24 cellular contexts compared by ENCODE assay signal in the genomic region with DNA sequence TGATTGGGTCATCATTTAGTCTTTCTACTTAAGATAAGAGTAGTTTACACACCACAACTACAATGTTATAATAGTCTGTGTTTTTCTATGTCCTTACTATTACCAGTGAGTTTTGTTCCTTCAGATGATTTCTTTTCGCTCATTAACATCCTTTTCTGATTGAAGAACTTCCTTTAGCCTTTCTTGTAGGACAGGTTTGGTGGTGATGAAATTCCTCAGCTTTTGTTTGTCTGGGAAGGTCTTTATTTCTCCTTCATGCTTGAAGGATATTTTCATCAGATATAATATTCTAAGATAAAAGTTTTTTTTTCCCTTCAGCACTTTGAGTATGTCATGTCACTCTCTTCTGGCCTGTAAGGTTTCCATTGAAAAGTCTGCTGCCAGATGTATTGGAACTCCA. TPM values are rescaled to one million over a fixed set of nuclear protein-coding genes. Genes with fewer than 3 reads are reported as not detected.
"Had no signal": no experiment of that assay in that cellular context is flagged by ENCODE, and none has a peak within 500 bp of the region (broad histone marks: within the 10 kb centered on the region; RNA-seq: fewer than 3 reads in every experiment).

No MANE protein-coding gene starts in this region.

- H3K4me3 ChIP-seq: MG63, SJCRH30, SK-N-MC had no signal

- H3K36me3 ChIP-seq: MG63, SJCRH30 had no signal

- H3K9me3 ChIP-seq: SJCRH30 had no signal

- DNase-seq: activated CD4-positive, alpha-beta T cell treated with anti-CD3 and anti-CD28 coated beads, Interleukin-2, amount 10 ng/mL, durations not matched to agents 7 days and 5 days; activated CD4-positive, alpha-beta T cell treated with anti-CD3 and anti-CD28 coated beads, Interleukin-2, amount 50 U/mL, for 48 hours; activated CD8-positive, alpha-beta memory T cell treated with anti-CD3 and anti-CD28 coated beads, Interleukin-2, amount 50 U/mL, for 4 hours; activated naive CD4-positive, alpha-beta T cell treated with anti-CD3 and anti-CD28 coated beads, Interleukin-2, amount 10 ng/mL, durations not matched to agents 7 days and 5 days; activated naive CD8-positive, alpha-beta T cell treated with anti-CD3 and anti-CD28 coated beads, Interleukin-2, amount 50 U/mL, for 24 hours; activated T-cell treated with anti-CD3 and anti-CD28 coated beads for 4 hours; activated T-cell treated with anti-CD3 and anti-CD28 coated beads, Interleukin-2, amount 50 U/mL, for 4 hours; anterior cingulate cortex; central memory CD4-positive, alpha-beta T cell; Karpas-422; MG63; NCI-H1048; NCI-H1105 treated with DMSO at 0.1 percent for 48 hours; NCI-H1436; NCI-H1694; NCI-H1930; NCI-H2081 treated with DMSO at 0.1 percent for 48 hours; NCI-H226; NCI-H524 treated with DMSO at 0.1 percent for 48 hours; NK-92 treated with Interleukin-12 subunit alpha and Interleukin-12 subunit beta, amount 100 ng/mL, for 24 hours; Right ventricle myocardium superior; SJCRH30; T1000 had no signal

- H3K27ac ChIP-seq: SJCRH30, SK-N-MC had no signal

- H3K27me3 ChIP-seq: MG63, SJCRH30 had no signal

- H3K4me1 ChIP-seq: SJCRH30 had no signal

- ATAC-seq: activated naive CD8-positive, alpha-beta T cell treated with anti-CD3 and anti-CD28 coated beads, Interleukin-2, amount 50 U/mL, for 24 hours; activated T-cell treated with anti-CD3 and anti-CD28 coated beads, Interleukin-2, amount 50 U/mL, for 4 hours had no signal

RNA-seq across cellular contexts. Expression of gene SLC16A14, which starts 38.0 kb away (rescaled TPM):
- total RNA-seq: SJCRH30 had no signal
